In the genomic region with DNA sequence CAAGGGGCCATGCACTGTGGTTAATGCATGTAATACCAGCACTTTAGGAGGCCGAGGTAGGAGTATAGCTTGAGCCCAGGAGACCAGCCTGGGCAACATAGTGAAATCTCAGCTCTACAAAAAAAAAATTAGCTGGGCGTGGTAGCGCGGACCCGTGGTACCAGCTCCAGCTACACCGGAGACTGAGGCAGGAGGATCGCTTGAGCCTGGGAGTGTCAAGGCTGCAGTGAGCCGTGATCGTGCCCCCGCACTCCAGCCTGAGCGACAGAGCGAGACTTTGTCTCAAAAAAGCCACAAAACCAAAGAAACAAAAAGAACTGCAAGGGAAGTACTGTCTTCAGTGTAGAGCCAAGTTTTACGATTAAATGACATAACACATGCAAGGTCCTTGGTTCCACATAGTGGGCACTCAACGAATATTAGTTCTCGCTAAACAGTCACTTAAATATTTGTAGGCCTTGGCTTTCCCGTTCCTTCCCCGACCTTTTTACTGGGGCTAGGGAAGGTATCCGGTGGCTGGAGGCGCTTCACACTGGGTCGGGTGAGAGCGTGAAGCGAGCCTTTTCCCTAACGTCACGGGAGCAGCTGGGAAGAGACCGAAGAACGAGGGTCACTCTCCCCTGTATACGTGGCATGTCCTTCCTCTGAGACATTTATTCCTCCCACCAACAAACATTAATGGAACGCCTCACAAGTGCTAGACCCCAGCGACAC, we compare ENCODE assay signal across 9 cellular contexts. TPM values are rescaled to one million over a fixed set of nuclear protein-coding genes. Genes with fewer than 3 reads are reported as not detected.
A peak's percentile ranks its signal among the peaks of the same experiment; 100 is the strongest.
DNase-seq lines count a peak whose midpoint lies in the region; ATAC-seq and TF ChIP-seq lines count a peak whose summit lies in the region.
"Had no signal": no experiment of that assay in that cellular context is flagged by ENCODE, and none has a peak within 500 bp of the region (broad histone marks: within the 10 kb centered on the region; RNA-seq: fewer than 3 reads in every experiment).

No MANE protein-coding gene starts in this region.

- peak overlapping the region; percentile 79 for H3K4me3 ChIP-seq in Caco-2 (ENCODE audit: low read depth, low read length)
- peak overlapping the region; percentile 66 for H3K4me3 ChIP-seq in fibroblast of pulmonary artery (replicated peaks; ENCODE audit: low read depth, low read length)
- H3K4me3 ChIP-seq in ovary: peak overlapping the region; percentile 81

- no peak for TF ChIP-seq POLR2A in ovary (IDR thresholded peaks at IDR 0.05)

- H3K9me3 Mint-ChIP-seq in Caco-2 (ENCODE audit: unreplicated experiment) (no peaks in the 10 kb centered on the region), WTC11 (no peaks in the 10 kb centered on the region)

- TSS peak; percentile 98 for BruUV-seq in Caco-2 (replicated peaks; lab: Mats Ljungman, UMichigan)

- no peak for TF ChIP-seq CTCF in Caco-2 (IDR thresholded peaks at IDR 0.05; ENCODE audit: insufficient read depth in 1 of 2, low read depth in 1 of 2, low read length in 1 of 2, severe bottlenecking in 1 of 2, unreplicated experiment in 1 of 2)
- no peak for TF ChIP-seq CTCF in WTC11 (IDR thresholded peaks at IDR 0.05)
- no peak for TF ChIP-seq CTCF in fibroblast of pulmonary artery (IDR thresholded peaks at IDR 0.05; ENCODE audit: low read length, missing control alignments)
- TF ChIP-seq CTCF in ovary (IDR thresholded peaks at IDR 0.05): no peak

- POLR2A ChIA-PET in Caco-2 (lab: Charles Lee): interaction anchor here (0.6 to 1.2 kb wide), 6 partner anchors 9 to 190 kb away, joined by 3 to 9 read pairs (median 4); partner anchors contain the start of genes ARF5 and GCC1
- POLR2A ChIA-PET in WTC11 (lab: Charles Lee): interaction anchor here (1.2 kb wide), 1 partner anchor 62 kb away, joined by 5 read pairs; no protein-coding TSS in a partner anchor

- no peaks in the 10 kb centered on the region for H3K27me3 Mint-ChIP-seq in Caco-2 (ENCODE audit: insufficient read depth, unreplicated experiment)
- H3K27me3 Mint-ChIP-seq in WTC11 (ENCODE audit: low read depth): peaks cover 3% of the 10 kb centered on the region; the same call in 1 of the 2 replicates

- H3K36me3 Mint-ChIP-seq in Caco-2 (ENCODE audit: insufficient read depth, unreplicated experiment) (peaks cover 42% of the 10 kb centered on the region), WTC11 (peaks cover 12% of the 10 kb centered on the region; the same call in 1 of the 2 replicates)

- peaks cover 18% of the 10 kb centered on the region for H3K4me1 Mint-ChIP-seq in Caco-2 (ENCODE audit: low read depth, unreplicated experiment)
- H3K4me1 Mint-ChIP-seq in WTC11: peaks cover 35% of the 10 kb centered on the region

- H3K4me3 Mint-ChIP-seq in Caco-2 (ENCODE audit: unreplicated experiment) (no peak overlapping the region), WTC11 (peak overlapping the region; percentile 100; the same call in 1 of the 2 replicates)

- peak overlapping the region; percentile 87 to 95 for H3K27ac ChIP-seq in ovary

- ATAC-seq in HG03025 (IDR thresholded peaks at IDR 0.05; ENCODE audit: low FRiP score, unreplicated experiment) (peak; percentile 0), WTC11 (peak; percentile 15), HG02759 (IDR thresholded peaks at IDR 0.05; ENCODE audit: unreplicated experiment) (no peak), GM18873 (IDR thresholded peaks at IDR 0.05; ENCODE audit: low FRiP score, unreplicated experiment) (no peak)

- H3K4me1 ChIP-seq in Caco-2: peaks cover 13% of the 10 kb centered on the region
- peaks cover 8% of the 10 kb centered on the region for H3K4me1 ChIP-seq in ovary (ENCODE audit: insufficient read depth)

- H3K36me3 ChIP-seq in Caco-2 (ENCODE audit: control insufficient read depth, insufficient read depth, low read length): no peaks in the 10 kb centered on the region
- H3K36me3 ChIP-seq in ovary: no peaks in the 10 kb centered on the region

- CTCF ChIA-PET in Caco-2 (lab: Charles Lee) (interaction anchor here (1.3 kb wide), 1 partner anchor 63 kb away, joined by 4 read pairs; the partner anchor contains the start of gene ARF5), WTC11 (lab: Charles Lee) (interaction anchor here (1.7 kb wide), 1 partner anchor 22 kb away, joined by 9 read pairs; no protein-coding TSS in a partner anchor)

- intact Hi-C loops in Caco-2 (cut with micrococcal nuclease; ENCODE audit: unreplicated experiment): loop anchor here (1.0 to 5.0 kb wide), 4 partner anchors 9 to 259 kb away; partner anchors contain the start of genes ARF5 and ZNF800
- intact Hi-C loops in ovary (cut with DNase I): loop anchor here in 3 of 4 donors (5.0 to 10.0 kb wide), 3 partner anchors 64 to 256 kb away; partner anchors contain the start of genes ARF5 (in 3 of the 3), GCC1 (in 3 of the 3) and ZNF800 (in 1 of the 3)

- H3K9me3 ChIP-seq in Caco-2: no peaks in the 10 kb centered on the region
- H3K9me3 ChIP-seq in ovary: no peaks in the 10 kb centered on the region

- 52 to 59% (median 55%) methylated on average over 28 to 29 of the region's 29 CpGs for WGBS in ovary, 3 donors

- H3K27me3 ChIP-seq in Caco-2 (replicated peaks; ENCODE audit: control insufficient read depth, insufficient read depth, low read length) (no peaks in the 10 kb centered on the region), ovary (no peaks in the 10 kb centered on the region)

- DNase-seq in Caco-2: peak in 1 of 2 experiments; percentile 69
- DNase-seq in WTC11 (ENCODE audit: low spot score): peak; percentile 39
- no peak for DNase-seq in fibroblast of pulmonary artery (ENCODE audit: low read depth)
- peak; percentile 13 to 38 (median 30) for DNase-seq in ovary
- DNase-seq in 8988T: no peak

- no peak for TF ChIP-seq EP300 in ovary (IDR thresholded peaks at IDR 0.05)

- H3K27ac Mint-ChIP-seq in Caco-2 (ENCODE audit: unreplicated experiment): no peak overlapping the region
- H3K27ac Mint-ChIP-seq in WTC11: peak overlapping the region; percentile 92

TF ChIP-seq in WTC11, 78 proteins besides CTCF, POLR2A, EP300 and RAD21 (continues in another document):
- TF ChIP-seq RELA (CRISPR knock-in tag; IDR thresholded peaks at IDR 0.05; ENCODE audit: borderline replicate concordance): no peak
- TF ChIP-seq ELF4 (CRISPR knock-in tag; IDR thresholded peaks at IDR 0.05; ENCODE audit: low read depth): no peak
- TF ChIP-seq E2F5 (CRISPR knock-in tag; IDR thresholded peaks at IDR 0.05): no peak
- TF ChIP-seq SOX15 (CRISPR knock-in tag; IDR thresholded peaks at IDR 0.05): no peak
- TF ChIP-seq, protein P1, sequence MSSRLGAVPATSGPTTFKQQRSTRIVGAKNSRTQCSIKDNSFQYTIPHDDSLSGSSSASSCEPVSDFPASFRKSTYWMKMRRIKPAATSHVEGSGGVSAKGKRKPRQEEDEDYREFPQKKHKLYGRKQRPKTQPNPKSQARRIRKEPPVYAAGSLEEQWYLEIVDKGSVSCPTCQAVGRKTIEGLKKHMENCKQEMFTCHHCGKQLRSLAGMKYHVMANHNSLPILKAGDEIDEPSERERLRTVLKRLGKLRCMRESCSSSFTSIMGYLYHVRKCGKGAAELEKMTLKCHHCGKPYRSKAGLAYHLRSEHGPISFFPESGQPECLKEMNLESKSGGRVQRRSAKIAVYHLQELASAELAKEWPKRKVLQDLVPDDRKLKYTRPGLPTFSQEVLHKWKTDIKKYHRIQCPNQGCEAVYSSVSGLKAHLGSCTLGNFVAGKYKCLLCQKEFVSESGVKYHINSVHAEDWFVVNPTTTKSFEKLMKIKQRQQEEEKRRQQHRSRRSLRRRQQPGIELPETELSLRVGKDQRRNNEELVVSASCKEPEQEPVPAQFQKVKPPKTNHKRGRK (CRISPR knock-in tag; IDR thresholded peaks at IDR 0.05; ENCODE audit: borderline replicate concordance): no peak
- TF ChIP-seq NFATC4 (CRISPR knock-in tag; IDR thresholded peaks at IDR 0.05): no peak
- TF ChIP-seq, protein P2, sequence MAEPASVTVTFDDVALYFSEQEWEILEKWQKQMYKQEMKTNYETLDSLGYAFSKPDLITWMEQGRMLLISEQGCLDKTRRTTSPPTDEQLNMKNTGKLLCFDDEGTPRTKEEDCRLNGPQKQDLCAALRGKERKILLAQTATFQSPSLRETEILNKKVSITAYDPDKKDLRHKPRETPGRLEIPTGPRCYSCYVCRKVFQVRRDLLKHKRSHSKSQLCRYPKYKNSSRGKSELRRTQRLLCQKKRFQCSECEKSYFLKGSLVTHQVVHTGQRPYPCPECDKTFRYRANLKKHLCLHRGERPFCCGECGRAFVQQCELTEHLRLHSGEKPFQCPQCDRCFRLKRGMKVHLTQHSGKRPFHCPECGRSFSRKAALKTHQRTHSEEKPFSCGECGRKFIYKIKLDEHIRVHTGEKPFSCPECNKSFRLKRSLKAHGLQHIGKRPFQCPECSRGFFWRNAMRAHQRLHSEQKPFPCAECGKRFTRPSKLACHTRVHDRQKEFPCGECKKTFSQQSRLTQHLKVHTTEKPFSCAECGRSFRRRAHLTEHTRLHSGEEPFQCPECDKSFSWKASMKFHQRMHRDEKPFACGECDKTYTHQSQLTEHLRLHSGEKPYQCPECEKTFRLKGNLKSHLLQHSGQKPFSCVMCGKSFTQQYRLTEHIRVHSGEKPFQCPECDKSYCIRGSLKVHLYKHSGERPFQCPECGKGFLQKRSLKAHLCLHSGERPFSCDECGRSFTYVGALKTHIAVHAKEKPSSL (CRISPR knock-in tag; conservative IDR thresholded peaks at IDR 0.05): no peak
- TF ChIP-seq FOXJ3 (CRISPR knock-in tag; IDR thresholded peaks at IDR 0.05; ENCODE audit: borderline replicate concordance): no peak
- TF ChIP-seq USF2 (CRISPR knock-in tag; IDR thresholded peaks at IDR 0.05): no peak

RNA-seq across cellular contexts. Expression of gene SND1, which starts 1.0 kb away (rescaled TPM):
- 274 and 276 TPM in 2 replicates for total RNA-seq in Caco-2 (2022)
- total RNA-seq in WTC11 (2021): 237 to 261 TPM (median 240 TPM) in 3 replicates
- 100 to 1,000 TPM in 6 of 7 donors, 10 to 100 TPM in 1; 93.6 to 271 (median 182) TPM for total RNA-seq in ovary
- polyA plus RNA-seq in ovary: 100 to 1,000 TPM in 1 of 2 donors, 10 to 100 TPM in 1; 91.4 to 297 TPM

RNA-seq across cellular contexts. Expression of gene PAX4, which starts 33.1 kb away (rescaled TPM):
- total RNA-seq in Caco-2 (2022) (not detected in 2 replicates), WTC11 (2021) (not detected in 3 replicates), ovary (not detected)
- not detected for polyA plus RNA-seq in ovary
- total RNA-seq: pulmonary artery endothelial cell had no signal

RNA-seq across cellular contexts. Expression of gene FSCN3, which starts 57.5 kb away (rescaled TPM):
- total RNA-seq in Caco-2 (2022) (1.6 and 2.2 TPM in 2 replicates), WTC11 (2021) (0.57 to 1.1 TPM (median 0.82 TPM) in 3 replicates), ovary (1 to 10 TPM in 3 of 7 donors, under 1 TPM in 3, not detected in 1; 0.45 to 2.3 (median 0.98) TPM)
- polyA plus RNA-seq in ovary: 1 to 10 TPM in 1 of 2 donors, under 1 TPM in 1; 0.11 to 1.4 TPM

Comparison
In these comparisons a context has a peak if more than half of its experiments do, and no peak if none do; other contexts are left out.
1. DNase-seq: peak in WTC11 (single experiment) and ovary (5 of 5); none in fibroblast of pulmonary artery (single experiment) and 8988T (single experiment).
2. ATAC-seq: peak in HG03025 (single experiment) and WTC11 (single experiment); none in HG02759 (single experiment) and GM18873 (single experiment).
3. Peak in every context shown above with its lines, with median percentiles within 50 percentile points of each other: H3K4me3 ChIP-seq.